ENCODE assay signal across 2 cellular contexts in the genomic region with DNA sequence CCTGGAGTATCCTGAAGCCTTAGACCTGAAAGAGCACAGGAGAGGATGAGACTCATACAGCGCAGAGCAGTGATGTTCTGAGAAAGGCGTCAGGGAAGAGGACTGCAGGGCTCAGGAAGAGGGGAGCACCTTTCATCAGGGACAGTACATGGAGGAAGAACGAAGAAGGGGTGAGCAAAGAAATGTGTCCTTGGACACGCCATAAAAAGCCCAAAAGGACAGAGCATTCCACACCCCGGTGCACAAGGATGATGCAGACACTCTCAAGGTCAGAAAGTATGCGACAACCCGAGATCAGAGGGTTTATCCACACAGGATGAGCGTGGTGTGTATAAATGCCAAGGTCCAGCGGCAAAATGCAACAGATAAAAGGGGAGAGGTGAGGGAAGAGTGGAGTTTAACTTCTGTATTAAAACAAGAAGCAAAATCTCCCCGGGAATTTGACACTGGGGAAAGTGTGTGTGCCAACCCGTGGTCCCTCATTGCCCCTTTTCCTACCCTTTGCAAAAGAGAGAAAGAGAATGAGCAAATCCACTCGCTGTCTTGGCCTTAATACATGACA.
A peak's percentile ranks its signal among the peaks of the same experiment; 100 is the strongest.
TF ChIP-seq lines count a peak whose summit lies in the region.

No MANE protein-coding gene starts in this region.

TF ChIP-seq in HCT116, 20 proteins besides CTCF, POLR2A, EP300 and RAD21:
- TF ChIP-seq TCF7L2 (IDR thresholded peaks at IDR 0.05; ENCODE audit: borderline replicate concordance, extremely low read depth, insufficient read depth, insufficient read length), result peak; percentile 62
- TF ChIP-seq, protein P1, sequence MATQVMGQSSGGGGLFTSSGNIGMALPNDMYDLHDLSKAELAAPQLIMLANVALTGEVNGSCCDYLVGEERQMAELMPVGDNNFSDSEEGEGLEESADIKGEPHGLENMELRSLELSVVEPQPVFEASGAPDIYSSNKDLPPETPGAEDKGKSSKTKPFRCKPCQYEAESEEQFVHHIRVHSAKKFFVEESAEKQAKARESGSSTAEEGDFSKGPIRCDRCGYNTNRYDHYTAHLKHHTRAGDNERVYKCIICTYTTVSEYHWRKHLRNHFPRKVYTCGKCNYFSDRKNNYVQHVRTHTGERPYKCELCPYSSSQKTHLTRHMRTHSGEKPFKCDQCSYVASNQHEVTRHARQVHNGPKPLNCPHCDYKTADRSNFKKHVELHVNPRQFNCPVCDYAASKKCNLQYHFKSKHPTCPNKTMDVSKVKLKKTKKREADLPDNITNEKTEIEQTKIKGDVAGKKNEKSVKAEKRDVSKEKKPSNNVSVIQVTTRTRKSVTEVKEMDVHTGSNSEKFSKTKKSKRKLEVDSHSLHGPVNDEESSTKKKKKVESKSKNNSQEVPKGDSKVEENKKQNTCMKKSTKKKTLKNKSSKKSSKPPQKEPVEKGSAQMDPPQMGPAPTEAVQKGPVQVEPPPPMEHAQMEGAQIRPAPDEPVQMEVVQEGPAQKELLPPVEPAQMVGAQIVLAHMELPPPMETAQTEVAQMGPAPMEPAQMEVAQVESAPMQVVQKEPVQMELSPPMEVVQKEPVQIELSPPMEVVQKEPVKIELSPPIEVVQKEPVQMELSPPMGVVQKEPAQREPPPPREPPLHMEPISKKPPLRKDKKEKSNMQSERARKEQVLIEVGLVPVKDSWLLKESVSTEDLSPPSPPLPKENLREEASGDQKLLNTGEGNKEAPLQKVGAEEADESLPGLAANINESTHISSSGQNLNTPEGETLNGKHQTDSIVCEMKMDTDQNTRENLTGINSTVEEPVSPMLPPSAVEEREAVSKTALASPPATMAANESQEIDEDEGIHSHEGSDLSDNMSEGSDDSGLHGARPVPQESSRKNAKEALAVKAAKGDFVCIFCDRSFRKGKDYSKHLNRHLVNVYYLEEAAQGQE (IDR thresholded peaks at IDR 0.05; ENCODE audit: low read depth), result no peak
TF ChIP-seq in HCT116: peak in this region for 1.

TF ChIP-seq in H1, 55 proteins besides CTCF, POLR2A, EP300 and RAD21:
- TF ChIP-seq RXRA (IDR thresholded peaks at IDR 0.05; ENCODE audit: insufficient read depth, low read depth, low read length) (no peak), NRF1 (IDR thresholded peaks at IDR 0.05; ENCODE audit: low read depth, low read length) (no peak), BACH1 (IDR thresholded peaks at IDR 0.05; ENCODE audit: low read length) (no peak), KDM4A (IDR thresholded peaks at IDR 0.05; ENCODE audit: low read depth, low read length, severe bottlenecking) (no peak), KDM5A (IDR thresholded peaks at IDR 0.05; ENCODE audit: low read length) (no peak), RFX5 (IDR thresholded peaks at IDR 0.05; ENCODE audit: borderline replicate concordance, low read depth, low read length) (no peak)
- TF ChIP-seq, protein P2, sequence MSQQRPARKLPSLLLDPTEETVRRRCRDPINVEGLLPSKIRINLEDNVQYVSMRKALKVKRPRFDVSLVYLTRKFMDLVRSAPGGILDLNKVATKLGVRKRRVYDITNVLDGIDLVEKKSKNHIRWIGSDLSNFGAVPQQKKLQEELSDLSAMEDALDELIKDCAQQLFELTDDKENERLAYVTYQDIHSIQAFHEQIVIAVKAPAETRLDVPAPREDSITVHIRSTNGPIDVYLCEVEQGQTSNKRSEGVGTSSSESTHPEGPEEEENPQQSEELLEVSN (IDR thresholded peaks at IDR 0.05), result no peak
